8 cellular contexts compared by ENCODE assay signal in genomic region chr2:74515271-74516069, GRCh38. TPM values are rescaled to one million over a fixed set of nuclear protein-coding genes. Genes with fewer than 3 reads are reported as not detected.
A peak's percentile ranks its signal among the peaks of the same experiment; 100 is the strongest.
DNase-seq lines count a peak whose midpoint lies in the region; ATAC-seq and TF ChIP-seq lines count a peak whose summit lies in the region.

No MANE protein-coding gene starts in this region.

- peaks cover 18 to 20% of the 10 kb centered on the region in 2 donors for H3K4me1 ChIP-seq in esophagus (ENCODE audit: control insufficient read depth in 2 of 2, insufficient read depth in 2 of 2, low read length in 1 of 2)
- H3K4me1 ChIP-seq in neutrophil (ENCODE audit: control insufficient read depth in 1 of 2, insufficient read depth in 1 of 2, low read depth in 1 of 2, low read length in 1 of 2) = peaks cover 29 to 32% of the 10 kb centered on the region in 2 experiments

- peaks cover 0 to 8% of the 10 kb centered on the region in 2 donors for H3K9me3 ChIP-seq in esophagus (ENCODE audit: control insufficient read depth in 2 of 2, insufficient read depth in 1 of 2, low read depth in 1 of 2, low read length in 1 of 2)
- no peaks in the 10 kb centered on the region for H3K9me3 ChIP-seq in neutrophil

- H3K4me3 ChIP-seq in esophagus (ENCODE audit: low read depth in 1 of 2, low read length in 2 of 2) (peak overlapping the region; percentile 20 to 24), neutrophil (ENCODE audit: low read depth in 1 of 2, low read length in 1 of 2) (peak overlapping the region; percentile 54 to 66)

- WGBS in esophagus, 2 donors = 6 to 7% methylated on average over 75 to 76 of the region's 76 CpGs

- peak; percentile 14 for ATAC-seq in HG03442 (IDR thresholded peaks at IDR 0.05; ENCODE audit: unreplicated experiment)
- ATAC-seq in GM18858 (IDR thresholded peaks at IDR 0.05; ENCODE audit: unreplicated experiment) = no peak

- H3K36me3 ChIP-seq in esophagus (ENCODE audit: control insufficient read depth in 2 of 2, insufficient read depth in 2 of 2, low read length in 1 of 2) (no peaks in the 10 kb centered on the region), neutrophil (no peaks in the 10 kb centered on the region)

- no peak for TF ChIP-seq CTCF in neutrophil (IDR thresholded peaks at IDR 0.05)

- DNase-seq in ELF-1 (ENCODE audit: low read depth, low spot score) (peak; percentile 70), NCI-H1048 (lab: John Stamatoyannopoulos, UW) (no peak), NCI-H524 (lab: John Stamatoyannopoulos, UW) (no peak)
- DNase-seq in activated CD4-positive, alpha-beta T cell treated with anti-CD3 and anti-CD28 coated beads, Interleukin-2, amount 50 U/mL, for 1 hour = no peak

- H3K27ac ChIP-seq in esophagus (ENCODE audit: low read depth in 2 of 2, low read length in 1 of 2) (no peak overlapping the region), neutrophil (no peak overlapping the region)

- H3K27me3 ChIP-seq in esophagus (ENCODE audit: control insufficient read depth in 1 of 2, insufficient read depth in 2 of 2, low read length in 2 of 2) (peaks cover 4 to 34% of the 10 kb centered on the region in 2 donors), neutrophil (peaks cover 100% of the 10 kb centered on the region)

RNA-seq across cellular contexts. Expression of gene TLX2, which starts 1.2 kb away (rescaled TPM):
- polyA plus RNA-seq in esophagus = under 1 TPM in 1 of 2 donors, not detected in 1; 0.01 TPM

RNA-seq across cellular contexts. Expression of gene PCGF1, which starts 8.0 kb away (rescaled TPM):
- polyA plus RNA-seq in esophagus = 10 to 100 TPM; 16.1 to 18.2 TPM

RNA-seq across cellular contexts. Expression of gene DQX1, which starts 10.6 kb away (rescaled TPM):
- polyA plus RNA-seq in esophagus = 1 to 10 TPM; 3.4 to 7.3 TPM

RNA-seq across cellular contexts. Expression of gene AUP1, which starts 14.0 kb away (rescaled TPM):
- 100 to 1,000 TPM; 116 to 186 TPM for polyA plus RNA-seq in esophagus

RNA-seq across cellular contexts. Expression of gene HTRA2, which starts 14.3 kb away (rescaled TPM):
- polyA plus RNA-seq in esophagus = 10 to 100 TPM; 15.8 to 21.0 TPM
